16 cellular contexts compared by ENCODE assay signal in the genomic region with DNA sequence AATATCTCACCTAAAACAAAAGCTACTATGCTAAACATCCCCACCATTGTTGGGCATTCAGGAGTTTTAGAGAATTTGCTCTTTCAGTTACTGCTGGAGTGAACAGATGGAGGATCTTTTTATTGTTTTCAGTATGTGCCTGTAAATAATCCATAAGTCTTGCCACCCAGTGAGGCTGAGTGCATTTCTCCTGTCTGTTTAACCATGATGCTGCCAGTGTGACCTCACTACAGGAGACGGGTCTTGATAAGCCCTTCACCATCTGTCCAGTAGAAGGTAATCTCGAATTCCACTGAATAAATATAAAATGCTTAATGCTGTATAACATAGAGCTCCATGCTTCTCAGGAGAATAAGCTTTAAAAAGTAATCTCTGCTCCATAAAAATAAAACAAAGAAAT.
DNase-seq lines count a peak whose midpoint lies in the region; ATAC-seq and TF ChIP-seq lines count a peak whose summit lies in the region.
"Had no signal": no experiment of that assay in that cellular context is flagged by ENCODE, and none has a peak within 500 bp of the region (broad histone marks: within the 10 kb centered on the region; RNA-seq: fewer than 3 reads in every experiment).

No MANE protein-coding gene starts in this region.

- H3K27ac ChIP-seq in WERI-Rb-1, result peak overlapping the region; percentile 71
- H3K27ac ChIP-seq: A549, HL-60 had no signal

- no peak for TF ChIP-seq CTCF in WERI-Rb-1 (IDR thresholded peaks at IDR 0.05; ENCODE audit: low read depth, low read length)

- H3K27me3 ChIP-seq in WERI-Rb-1 (ENCODE audit: insufficient read depth, low read depth, severe bottlenecking), result no peaks in the 10 kb centered on the region

- no peaks in the 10 kb centered on the region for H3K36me3 ChIP-seq in WERI-Rb-1
- H3K36me3 ChIP-seq: HAP-1 had no signal

- ATAC-seq in sciatic nerve (no peak), HG03442 (IDR thresholded peaks at IDR 0.05; ENCODE audit: unreplicated experiment) (no peak)
- ATAC-seq: A549 had no signal

- in situ Hi-C loops in G401 (cut with HindIII; ENCODE audit: low sequenced_read_pairs) (no loop called here), ACHN (cut with HindIII; ENCODE audit: low pct_ligation_motif_present, low pct_unique_long_range_greater_than_20kb, low sequenced_read_pairs) (no loop called here)

- DNase-seq in G401 (ENCODE audit: low spot score) (peak; percentile 66), NCI-H69 (lab: John Stamatoyannopoulos, UW) (peak; percentile 80), WERI-Rb-1 (peak; percentile 87), ACHN (no peak), sciatic nerve (ENCODE audit: low spot score) (no peak), CD1c-positive myeloid dendritic cell (ENCODE audit: extremely low spot score) (no peak)
- DNase-seq: Caco-2; CD8-positive, alpha-beta memory T cell; DMS153; DMS79 treated with DMSO at 0.1 percent for 48 hours; EL; GDM1 had no signal

- intact Hi-C loops in sciatic nerve (cut with DNase I), result no loop called here

- H3K4me3 ChIP-seq in WERI-Rb-1 (ENCODE audit: low read depth, low read length), result no peak overlapping the region
- H3K4me3 ChIP-seq: A549, HAP-1 had no signal

- H3K9me3 ChIP-seq in WERI-Rb-1 (ENCODE audit: severe bottlenecking), result no peaks in the 10 kb centered on the region
- H3K9me3 ChIP-seq: A549, Caco-2, HAP-1 had no signal

Comparison
In these comparisons a context has a peak if more than half of its experiments do, and no peak if none do; other contexts are left out.
1. DNase-seq: peak in G401 (single experiment), NCI-H69 (single experiment) and WERI-Rb-1 (single experiment); none in ACHN (single experiment), sciatic nerve (single experiment) and CD1c-positive myeloid dendritic cell (single experiment).